26 cellular contexts compared by ENCODE assay signal in the genomic region with DNA sequence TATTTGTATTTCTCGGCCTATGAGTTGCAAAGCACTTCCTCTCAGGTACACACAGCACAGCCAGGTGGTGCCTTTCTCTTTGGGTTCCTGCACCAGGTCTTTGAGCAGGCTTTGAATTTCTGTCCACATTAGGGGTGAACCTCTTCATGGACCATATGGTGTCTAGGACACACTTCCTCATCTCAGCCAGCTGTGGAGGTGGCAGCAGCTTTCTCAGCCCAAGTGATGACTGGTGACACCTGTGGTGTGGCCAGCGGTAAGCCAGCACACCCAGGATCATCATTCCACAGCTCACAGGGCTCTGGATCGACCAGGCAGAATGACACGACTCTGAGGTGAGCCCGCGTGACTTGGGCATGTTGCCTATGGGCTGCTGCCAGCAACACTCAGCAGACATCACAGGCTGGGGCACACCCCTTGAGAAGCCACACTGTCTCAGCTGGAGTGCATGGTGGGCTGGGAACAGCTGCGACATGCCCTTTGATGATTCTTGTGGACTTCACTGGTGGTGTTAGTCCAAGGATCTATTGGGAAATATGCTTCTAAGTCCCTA. TPM values are rescaled to one million over a fixed set of nuclear protein-coding genes. Genes with fewer than 3 reads are reported as not detected.
"Had no signal": no experiment of that assay in that cellular context is flagged by ENCODE, and none has a peak within 500 bp of the region (broad histone marks: within the 10 kb centered on the region; RNA-seq: fewer than 3 reads in every experiment).

No MANE protein-coding gene starts in this region.

- H3K36me3 ChIP-seq: adrenal gland, ascending aorta, brain microvascular endothelial cell, esophagus muscularis mucosa, heart left ventricle had no signal

- ATAC-seq: heart left ventricle, left ventricle myocardium superior, sciatic nerve had no signal

- H3K4me1 ChIP-seq: adrenal gland, ascending aorta, esophagus muscularis mucosa, heart left ventricle had no signal

- DNase-seq: activated CD4-positive, alpha-beta T cell treated with anti-CD3 and anti-CD28 coated beads for 1 hour; activated CD4-positive, alpha-beta T cell treated with anti-CD3 and anti-CD28 coated beads, Interleukin-2, amount 50 U/mL, for 1 hour; activated naive CD4-positive, alpha-beta T cell; activated T-cell treated with anti-CD3 and anti-CD28 coated beads, Interleukin-2, amount 50 U/mL, for 1 hour; adrenal gland; brain microvascular endothelial cell; central memory CD4-positive, alpha-beta T cell; effector memory CD4-positive, alpha-beta T cell; heart left ventricle; left ventricle myocardium superior; mammary epithelial cell; nephron progenitor cell; stimulated activated CD4-positive, alpha-beta T cell treated with anti-CD3 and anti-CD28 coated beads, Interleukin-2, amount 100 ng/mL, for 48 hours; stimulated activated naive CD4-positive, alpha-beta T cell treated with Interleukin-2 at 50 U/mL for 16 hours; T-helper 1 cell had no signal

- H3K27me3 ChIP-seq: adrenal gland, ascending aorta, brain microvascular endothelial cell, esophagus muscularis mucosa, heart left ventricle had no signal

- FAIRE-seq: colon, endothelial cell of umbilical vein, islet of Langerhans had no signal

- H3K9me3 ChIP-seq: adrenal gland, ascending aorta had no signal

- H3K4me3 ChIP-seq: adrenal gland, ascending aorta, esophagus muscularis mucosa, heart left ventricle had no signal

- H3K27ac ChIP-seq: adrenal gland, ascending aorta, brain microvascular endothelial cell, esophagus muscularis mucosa, heart left ventricle had no signal

RNA-seq across cellular contexts. Expression of a gene that starts 36.8 kb away (rescaled TPM):
- total RNA-seq: endothelial cell of umbilical vein, esophagus muscularis mucosa, heart left ventricle, left ventricle myocardium superior, mammary epithelial cell, mesothelial cell of epicardium, posterior vena cava, renal cortical epithelial cell, sciatic nerve, subcutaneous adipose tissue had no signal
- polyA plus RNA-seq: endothelial cell of umbilical vein, heart left ventricle, urinary bladder had no signal
